24 cellular contexts compared by ENCODE assay signal in the genomic region with DNA sequence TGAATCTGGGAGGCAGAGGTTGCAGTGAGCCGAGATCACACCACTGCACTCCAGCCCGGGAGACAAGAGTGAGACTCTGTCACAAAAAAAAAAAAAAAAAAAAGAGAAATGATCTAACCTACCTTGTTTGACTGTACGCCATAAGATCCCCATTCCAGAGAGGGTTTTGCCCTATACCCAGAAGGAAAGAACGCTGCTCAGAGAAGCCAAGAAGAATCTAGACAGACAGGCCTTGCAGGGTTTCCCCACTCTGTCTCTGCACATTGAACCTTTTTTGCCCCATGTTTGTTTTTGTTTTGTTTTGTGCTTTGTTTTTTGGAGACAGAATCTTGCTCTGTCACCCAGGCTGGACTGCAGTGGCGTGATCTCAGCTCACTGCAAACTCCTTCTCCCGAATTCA. TPM values are rescaled to one million over a fixed set of nuclear protein-coding genes. Genes with fewer than 3 reads are reported as not detected.
"Had no signal": no experiment of that assay in that cellular context is flagged by ENCODE, and none has a peak within 500 bp of the region (broad histone marks: within the 10 kb centered on the region; RNA-seq: fewer than 3 reads in every experiment).

No MANE protein-coding gene starts in this region.

- DNase-seq: IMR-90; Kasumi-1; MM.1S; NCI-H1092 treated with DMSO at 0.1 percent for 48 hours; NCI-H1436; NCI-H187; NCI-H2029; NCI-H2081 treated with DMSO at 0.1 percent for 48 hours; NCI-H2171; NCI-H226; NCI-H446; NCI-H510A; NCI-H524 treated with DMSO at 0.1 percent for 48 hours; NCI-H69; NCI-H774; NK-92 treated with Interleukin-12 subunit alpha and Interleukin-12 subunit beta, amount 100 ng/mL, for 24 hours; PC-3; Peyer's patch; SHP77 treated with DMSO at 0.1 percent for 48 hours; SJCRH30 had no signal

- ATAC-seq: HepG2, PC-3, Right ventricle myocardium inferior, SK-N-SH treated with all-trans-retinoic acid at 6 μM for 48 hours had no signal

- H3K36me3 ChIP-seq: Peyer's patch, SJCRH30 had no signal

- H3K9me3 ChIP-seq: Peyer's patch, SJCRH30 had no signal

- H3K4me1 ChIP-seq: Peyer's patch, SJCRH30 had no signal

- H3K27me3 ChIP-seq: Peyer's patch had no signal

- H3K9ac ChIP-seq: KMS-11 had no signal

- H3K4me3 ChIP-seq: Peyer's patch, SJCRH30 had no signal

- FAIRE-seq: HepG2 had no signal

- H3K4me2 ChIP-seq: KMS-11 had no signal

- H3K27ac ChIP-seq: KMS-11, Peyer's patch, SJCRH30 had no signal

RNA-seq across cellular contexts. Expression of gene UNC13A, which starts 23.7 kb away (rescaled TPM):
- total RNA-seq: PC-3 had no signal
